ENCODE assay signal across 8 cellular contexts in genomic region chr2:112481528-112482228, GRCh38. TPM values are rescaled to one million over a fixed set of nuclear protein-coding genes. Genes with fewer than 3 reads are reported as not detected.
DNase-seq lines count a peak whose midpoint lies in the region; ATAC-seq and TF ChIP-seq lines count a peak whose summit lies in the region.

Gene TTL (plus strand): TSS chr2:112482156. CDS start chr2:112482345, 189 bp downstream.

- peak within 1 kb of the TSS; percentile 78 for H2AFZ ChIP-seq in osteoblast (ENCODE audit: low read length)

- in situ Hi-C loops in KBM-7 (cut with MboI; ENCODE audit: low pct_unique_long_range_greater_than_20kb, low sequenced_read_pairs): no loop called here

- H3K36me3 Mint-ChIP-seq in activated naive CD4-positive, alpha-beta T cell treated with anti-CD3 and anti-CD28 coated beads, Interleukin-2, amount 50 U/mL, for 72 hours: peaks cover 12 to 18% of the 10 kb centered on the region in 2 donors

- peaks cover 39% of the 10 kb centered on the region for H3K79me2 ChIP-seq in osteoblast (ENCODE audit: insufficient read depth, low read length)

- no peaks in the 10 kb centered on the region for H3K9me3 Mint-ChIP-seq in activated naive CD4-positive, alpha-beta T cell treated with anti-CD3 and anti-CD28 coated beads, Interleukin-2, amount 50 U/mL, for 72 hours

- DNase-seq in Daoy (ENCODE audit: low read depth) (peak; percentile 82), KBM-7 (peak; percentile 77), glomerular visceral epithelial cell (ENCODE audit: extremely low spot score) (peak; percentile 71), osteoblast (ENCODE audit: insufficient read length, low spot score, missing footprints) (peak; percentile 99)
- peak; percentile 77 to 82 for DNase-seq in activated naive CD4-positive, alpha-beta T cell treated with anti-CD3 and anti-CD28 coated beads, Interleukin-2, amount 50 U/mL, for 72 hours (ENCODE audit: low spot score in 2 of 2)

- no peaks in the 10 kb centered on the region for H3K27me3 ChIP-seq in osteoblast (ENCODE audit: insufficient read depth, low read length)

- H3K27ac ChIP-seq in osteoblast (ENCODE audit: low read depth, low read length): peak within 1 kb of the TSS; percentile 74
- peak within 1 kb of the TSS; percentile 83 for H3K27ac ChIP-seq in temporal lobe (ENCODE audit: low read depth, low read length)

- H3K4me2 ChIP-seq in osteoblast (ENCODE audit: insufficient read depth, low read length): peak within 1 kb of the TSS; percentile 81

- peaks cover 6% of the 10 kb centered on the region for H4K20me1 ChIP-seq in osteoblast (ENCODE audit: insufficient read depth, low read length)

- H3K4me3 ChIP-seq in osteoblast (ENCODE audit: insufficient read depth, low read length): peak within 1 kb of the TSS; percentile 87

- H3K27ac Mint-ChIP-seq in activated naive CD4-positive, alpha-beta T cell treated with anti-CD3 and anti-CD28 coated beads, Interleukin-2, amount 50 U/mL, for 72 hours: peak within 1 kb of the TSS; percentile 85 to 94

- no peak for TF ChIP-seq CTCF in osteoblast (IDR thresholded peaks at IDR 0.05; ENCODE audit: extremely low read depth, low read depth, low read length)

- H3K36me3 ChIP-seq in osteoblast (ENCODE audit: insufficient read depth, low read length): peaks cover 11% of the 10 kb centered on the region

- peaks cover 9% of the 10 kb centered on the region for H3K4me1 ChIP-seq in osteoblast (ENCODE audit: insufficient read depth, low read length)

- H3K9me3 ChIP-seq in osteoblast (ENCODE audit: low read depth, low read length): no peaks in the 10 kb centered on the region

- ATAC-seq in GM21717 (IDR thresholded peaks at IDR 0.05; ENCODE audit: unreplicated experiment): peak; percentile 61
- peak; percentile 66 for ATAC-seq in SK-N-SH treated with all-trans-retinoic acid at 6 μM for 48 hours
- ATAC-seq in activated naive CD4-positive, alpha-beta T cell treated with anti-CD3 and anti-CD28 coated beads, Interleukin-2, amount 50 U/mL, for 72 hours: peak; percentile 80 to 85

TF ChIP-seq in SK-N-SH treated with all-trans-retinoic acid at 6 μM for 48 hours, 23 proteins besides CTCF, POLR2A, EP300 and RAD21:
- TF ChIP-seq TCF4 (CRISPR knock-in tag; IDR thresholded peaks at IDR 0.05; ENCODE audit: borderline replicate concordance): no peak
- TF ChIP-seq TSHZ2 (CRISPR knock-in tag; IDR thresholded peaks at IDR 0.05): 0 out of 2 replicates have a peak, but pooled peaks have one; percentile 18

RNA-seq across cellular contexts. Expression of gene TTL, which starts in this region (rescaled TPM):
- total RNA-seq in Daoy (2014; rRNA removed; shearing (Covaris generic)): 33.6 and 34.2 TPM in 2 replicates
- total RNA-seq in activated naive CD4-positive, alpha-beta T cell treated with anti-CD3 and anti-CD28 coated beads, Interleukin-2, amount 50 U/mL, for 72 hours: 10 to 100 TPM; 21.0 to 27.1 TPM
- 59.0 and 65.7 TPM in 2 replicates for total RNA-seq in osteoblast
- 49.4 TPM for total RNA-seq in temporal lobe

Comparison
In these comparisons a context has a peak if more than half of its experiments do, and no peak if none do; other contexts are left out.
1. Peak in every context shown above with its lines: DNase-seq, ATAC-seq, H3K4me3 ChIP-seq and H3K27ac ChIP-seq.